20 cellular contexts compared by ENCODE assay signal in the genomic region with DNA sequence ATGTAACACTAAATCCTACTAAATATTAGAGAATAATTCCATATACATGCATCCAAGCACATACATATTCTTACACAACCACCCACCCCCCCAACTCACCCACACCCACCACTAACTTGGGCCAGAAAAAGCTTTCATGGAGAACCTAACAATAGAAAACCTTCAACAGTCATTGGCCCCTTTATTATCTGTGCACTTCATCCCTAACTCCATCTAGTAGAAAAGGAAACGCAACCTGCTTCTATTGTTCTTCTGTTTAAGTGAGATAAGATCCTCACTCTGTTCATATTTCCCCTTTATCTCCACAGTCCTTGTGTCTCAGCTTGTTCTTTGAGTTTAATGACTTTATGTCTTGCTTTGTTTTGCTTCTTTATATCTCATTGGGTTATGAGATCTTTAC.
"Had no signal": no experiment of that assay in that cellular context is flagged by ENCODE, and none has a peak within 500 bp of the region (broad histone marks: within the 10 kb centered on the region; RNA-seq: fewer than 3 reads in every experiment).

No MANE protein-coding gene starts in this region.

- DNase-seq: dorsolateral prefrontal cortex; effector CD8-positive, alpha-beta T cell; glutamatergic neuron; immature natural killer cell; left lung; lower lobe of right lung; natural killer cell; ovary; small intestine; stimulated activated CD4-positive, alpha-beta T cell treated with anti-CD3 and anti-CD28 coated beads, Interleukin-12 subunit alpha, Interleukin-12 subunit beta, amount 100 ng/mL, for 4 hours; stimulated activated naive CD4-positive, alpha-beta T cell; stomach; substantia nigra; trophoblast cell had no signal

- H3K9me3 ChIP-seq: lower lobe of right lung, ovary, right atrium auricular region, thoracic aorta had no signal

- H3K4me3 ChIP-seq: coronary artery, dorsolateral prefrontal cortex, left lung, lower lobe of right lung, ovary, right atrium auricular region, stomach, thoracic aorta had no signal

- H3K27me3 ChIP-seq: dorsolateral prefrontal cortex, left lung, ovary, right atrium auricular region, stomach had no signal

- H3K27ac ChIP-seq: coronary artery, dorsolateral prefrontal cortex, left lung, lower lobe of right lung, ovary, right atrium auricular region, stomach, thoracic aorta had no signal

- H3K36me3 ChIP-seq: left lung, lower lobe of right lung, ovary, right atrium auricular region, stomach, thoracic aorta had no signal

- FAIRE-seq: frontal cortex, keratinocyte, small intestine had no signal

- H3K4me1 ChIP-seq: left lung, lower lobe of right lung, right atrium auricular region, stomach had no signal

- ATAC-seq: esophagus mucosa, left lung, lower lobe of right lung, natural killer cell had no signal
